Comparison of ENCODE assay signal across 11 cellular contexts in genomic region chr3:187999821-188000220, GRCh38.
DNase-seq lines count a peak whose midpoint lies in the region; ATAC-seq and TF ChIP-seq lines count a peak whose summit lies in the region.
"Had no signal": no experiment of that assay in that cellular context is flagged by ENCODE, and none has a peak within 500 bp of the region (broad histone marks: within the 10 kb centered on the region; RNA-seq: fewer than 3 reads in every experiment).

No MANE protein-coding gene starts in this region.

- BruUV-seq in A673 (replicated peaks; lab: Mats Ljungman, UMichigan): no TSS peak

- H3K9me3 ChIP-seq in A673 (ENCODE audit: low read depth, low read length, poor library complexity, severe bottlenecking): no peaks in the 10 kb centered on the region
- no peaks in the 10 kb centered on the region for H3K9me3 ChIP-seq in prostate gland

- H3K36me3 Mint-ChIP-seq in activated CD4-positive, alpha-beta T cell treated with anti-CD3 and anti-CD28 coated beads, Interleukin-2, amount 10 ng/mL, durations not matched to agents 24 days and 14 days (ENCODE audit: low read depth): peaks cover 2% of the 10 kb centered on the region

- no peak overlapping the region for H3K4me3 ChIP-seq in A673 (ENCODE audit: low read depth, low read length, poor library complexity, severe bottlenecking)
- no peak overlapping the region for H3K4me3 ChIP-seq in prostate gland

- TF ChIP-seq CTCF in A673 (conservative IDR thresholded peaks at IDR 0.05; ENCODE audit: low read depth, low read length) (no peak), prostate gland (IDR thresholded peaks at IDR 0.05) (no peak)

- peak overlapping the region; percentile 91 for H3K27ac Mint-ChIP-seq in activated CD4-positive, alpha-beta T cell treated with anti-CD3 and anti-CD28 coated beads, Interleukin-2, amount 10 ng/mL, durations not matched to agents 24 days and 14 days
- H3K27ac Mint-ChIP-seq: endodermal cell, H9 had no signal

- TF ChIP-seq POLR2A in prostate gland (IDR thresholded peaks at IDR 0.05): no peak

- peaks cover 8% of the 10 kb centered on the region for H3K9me3 Mint-ChIP-seq in activated CD4-positive, alpha-beta T cell treated with anti-CD3 and anti-CD28 coated beads, Interleukin-2, amount 10 ng/mL, durations not matched to agents 24 days and 14 days
- H3K9me3 Mint-ChIP-seq: endodermal cell, H9 had no signal

- 60% methylated on average over 4 of the region's 4 CpGs for WGBS in prostate gland

- H3K36me3 ChIP-seq in A673 (ENCODE audit: insufficient read depth, low read length, poor library complexity, severe bottlenecking) (no peaks in the 10 kb centered on the region), prostate gland (no peaks in the 10 kb centered on the region)

- ATAC-seq in HG03457 (IDR thresholded peaks at IDR 0.05; ENCODE audit: unreplicated experiment) (no peak), HG02852 (IDR thresholded peaks at IDR 0.05; ENCODE audit: unreplicated experiment) (no peak), HG03025 (IDR thresholded peaks at IDR 0.05; ENCODE audit: low FRiP score, unreplicated experiment) (no peak)

- H3K4me1 ChIP-seq in A673 (ENCODE audit: insufficient read depth, low read length, poor library complexity, severe bottlenecking): peaks cover 26% of the 10 kb centered on the region
- peaks cover 4% of the 10 kb centered on the region for H3K4me1 ChIP-seq in prostate gland (replicated peaks)

- peak overlapping the region; percentile 84 for H3K4me3 Mint-ChIP-seq in activated CD4-positive, alpha-beta T cell treated with anti-CD3 and anti-CD28 coated beads, Interleukin-2, amount 10 ng/mL, durations not matched to agents 24 days and 14 days
- H3K4me3 Mint-ChIP-seq: endodermal cell, H9 had no signal

- H3K27me3 ChIP-seq in A673 (replicated peaks; ENCODE audit: insufficient read depth, low read depth, low read length, poor library complexity): no peaks in the 10 kb centered on the region
- H3K27me3 ChIP-seq in prostate gland (replicated peaks; ENCODE audit: insufficient read depth): no peaks in the 10 kb centered on the region

- POLR2A ChIA-PET in A673 (lab: Charles Lee; ENCODE audit: low non-redundant PET): no interaction called here

- CTCF ChIA-PET in A673 (lab: Charles Lee): no interaction called here

- DNase-seq in A673 (ENCODE audit: low spot score) (peak; percentile 32), KG1 (lab: John Stamatoyannopoulos, UW) (peak; percentile 42), germinal center (ENCODE audit: low spot score) (peak; percentile 75), prostate gland (ENCODE audit: low spot score) (no peak)
- peak; percentile 87 for DNase-seq in activated CD4-positive, alpha-beta T cell treated with anti-CD3 and anti-CD28 coated beads, Interleukin-2, amount 10 ng/mL, durations not matched to agents 24 days and 14 days
- DNase-seq: endodermal cell, H9, NCI-H526 had no signal

- intact Hi-C loops in A673 (cut with micrococcal nuclease; ENCODE audit: unreplicated experiment) (no loop called here), prostate gland (cut with DNase I) (no loop called here)
- intact Hi-C loops in activated CD4-positive, alpha-beta T cell treated with anti-CD3 and anti-CD28 coated beads, Interleukin-2, amount 10 ng/mL, durations not matched to agents 24 days and 14 days (cut with micrococcal nuclease): loop anchor here (5.0 kb wide), 2 partner anchors 152 to 257 kb away; partner anchors contain the start of gene LPP

- H3K27me3 Mint-ChIP-seq in activated CD4-positive, alpha-beta T cell treated with anti-CD3 and anti-CD28 coated beads, Interleukin-2, amount 10 ng/mL, durations not matched to agents 24 days and 14 days: no peaks in the 10 kb centered on the region

- H3K27ac ChIP-seq in A673 (ENCODE audit: low read depth, low read length, poor library complexity, severe bottlenecking) (no peak overlapping the region), prostate gland (no peak overlapping the region)

- peaks cover 74% of the 10 kb centered on the region for H3K4me1 Mint-ChIP-seq in activated CD4-positive, alpha-beta T cell treated with anti-CD3 and anti-CD28 coated beads, Interleukin-2, amount 10 ng/mL, durations not matched to agents 24 days and 14 days
